In genomic region chr1:40693425-40693824, GRCh38 we compare ENCODE assay signal across 12 cellular contexts. TPM values are rescaled to one million over a fixed set of nuclear protein-coding genes. Genes with fewer than 3 reads are reported as not detected.
DNase-seq lines count a peak whose midpoint lies in the region; ATAC-seq, FAIRE-seq and TF ChIP-seq lines count a peak whose summit lies in the region.
"Had no signal": no experiment of that assay in that cellular context is flagged by ENCODE, and none has a peak within 500 bp of the region (broad histone marks: within the 10 kb centered on the region; RNA-seq: fewer than 3 reads in every experiment).

No MANE protein-coding gene starts in this region.

- no peaks in the 10 kb centered on the region for H3K9me3 Mint-ChIP-seq in CD4-positive, alpha-beta T cell
- H3K9me3 Mint-ChIP-seq in natural killer cell: no peaks in the 10 kb centered on the region

- H3K9me3 ChIP-seq in CD4-positive, alpha-beta T cell (ENCODE audit: control insufficient read depth, low read length): no peaks in the 10 kb centered on the region
- no peaks in the 10 kb centered on the region for H3K9me3 ChIP-seq in Karpas-422 (ENCODE audit: low read length)
- H3K9me3 ChIP-seq in K562 (replicated peaks; ENCODE audit: control insufficient read depth, insufficient read depth, low read depth, low read length): no peaks in the 10 kb centered on the region
- H3K9me3 ChIP-seq: testis had no signal

- 36% methylated on average over 1 of the region's 1 CpG for WGBS in K562 (ENCODE audit: insufficient coverage, low coverage, missing lambda C conversion rate)

- peaks cover 6% of the 10 kb centered on the region for H3K9me1 ChIP-seq in K562 (ENCODE audit: control insufficient read depth, insufficient read depth, low read length)

- CTCF ChIA-PET in CD4-positive, alpha-beta T cell (lab: Charles Lee): interaction anchor here (0.9 to 3.4 kb wide), 3 partner anchors 15 to 80 kb away, joined by 3 to 9 read pairs (median 6); no protein-coding TSS in a partner anchor
- CTCF ChIA-PET in K562 (lab: Yijun Ruan, JAX; ENCODE audit: low intra/inter-chr PET ratio): no interaction called here

- H3K4me3 Mint-ChIP-seq in CD4-positive, alpha-beta T cell: peak overlapping the region; percentile 91
- H3K4me3 Mint-ChIP-seq in natural killer cell: peak overlapping the region; percentile 55

- no peak for DNase-seq in CD4-positive, alpha-beta T cell
- no peak for DNase-seq in Karpas-422
- DNase-seq in K562 (ENCODE audit: extremely low read depth in 1 of 4, low spot score in 3 of 4): no peak
- no peak for DNase-seq in natural killer cell
- DNase-seq in RCC 7860 (ENCODE audit: low spot score): no peak
- DNase-seq in effector CD4-positive, alpha-beta T cell: no peak
- DNase-seq in activated CD4-positive, CD25-positive, alpha-beta regulatory T cell treated with anti-CD3 and anti-CD28 coated beads, Interleukin-2, amount 50 U/mL, for 72 hours: no peak
- DNase-seq: caudate nucleus, DMS79, NCI-H524 treated with DMSO at 0.1 percent for 48 hours, testis had no signal

- no peaks in the 10 kb centered on the region for H3K9me2 ChIP-seq in Karpas-422 (replicated peaks; ENCODE audit: insufficient read depth, low read length)

- H3K4me1 ChIP-seq in Karpas-422 (ENCODE audit: low read length) (peaks cover 78% of the 10 kb centered on the region), K562 (replicated peaks in 1 of 2; ENCODE audit: control insufficient read depth in 2 of 2, insufficient read depth in 2 of 2, low read length in 2 of 2) (peaks cover 8 to 36% of the 10 kb centered on the region in 2 experiments)

- TF ChIP-seq POLR2A in K562 (conservative IDR thresholded peaks at IDR 0.05): no peak

- POLR2A ChIA-PET in CD4-positive, alpha-beta T cell (lab: Charles Lee): interaction anchor here (1.0 to 8.4 kb wide), 3 partner anchors 14 to 654 kb away, joined by 3 to 174 read pairs (median 96); partner anchors contain the start of gene CITED4
- POLR2A ChIA-PET in K562 (lab: Yijun Ruan, JAX): interaction anchor here (0.6 to 11.9 kb wide), 9 partner anchors 11 to 286 kb away, joined by 3 to 212 read pairs (median 3); partner anchors contain the start of gene CTPS1

- FAIRE-seq in K562 (lab: Jason Lieb, UNC) (no peak), RCC 7860 (lab: Jason Lieb, UNC) (no peak)

- H3K4me3 ChIP-seq in Karpas-422 (ENCODE audit: low read length) (peak overlapping the region; percentile 93), K562 (peak overlapping the region; percentile 76; the same call in 1 of the 2 replicates)

- ATAC-seq in CD4-positive, alpha-beta T cell (ENCODE audit: poor library complexity): no peak
- ATAC-seq in K562: no peak
- ATAC-seq in natural killer cell: no peak
- ATAC-seq in GM21381 (IDR thresholded peaks at IDR 0.05; ENCODE audit: unreplicated experiment): no peak

- no peaks in the 10 kb centered on the region for H3K27me3 ChIP-seq in CD4-positive, alpha-beta T cell (ENCODE audit: control insufficient read depth, insufficient read depth, low read length)
- H3K27me3 ChIP-seq in Karpas-422 (ENCODE audit: low read length) (no peaks in the 10 kb centered on the region), K562 (ENCODE audit: control insufficient read depth in 2 of 2, insufficient read depth in 2 of 2, low read length in 2 of 2) (no peaks in the 10 kb centered on the region)
- H3K27me3 ChIP-seq: testis had no signal

- BruUV-seq in K562 (replicated peaks; lab: Mats Ljungman, UMichigan): no TSS peak

- no peaks in the 10 kb centered on the region for H3K27me3 Mint-ChIP-seq in CD4-positive, alpha-beta T cell
- H3K27me3 Mint-ChIP-seq in natural killer cell (ENCODE audit: low read depth in 2 of 2): no peaks in the 10 kb centered on the region

- H3K4me1 Mint-ChIP-seq in CD4-positive, alpha-beta T cell (ENCODE audit: low read depth): peaks cover 83% of the 10 kb centered on the region
- peaks cover 67 to 70% of the 10 kb centered on the region in 2 donors for H3K4me1 Mint-ChIP-seq in natural killer cell

- no peak overlapping the region for H3K27ac ChIP-seq in CD4-positive, alpha-beta T cell (ENCODE audit: low read depth, low read length)
- peak overlapping the region; percentile 94 for H3K27ac ChIP-seq in Karpas-422 (ENCODE audit: low read length)
- peak overlapping the region; percentile 100; the same call in 2 of the 3 replicates for H3K27ac ChIP-seq in K562 (ENCODE audit: extremely low read depth, low read depth, low read length)

- H3K79me2 ChIP-seq in Karpas-422 (ENCODE audit: low read length) (peaks cover 92% of the 10 kb centered on the region), K562 (ENCODE audit: control insufficient read depth, insufficient read depth, low read length) (peaks cover 95% of the 10 kb centered on the region)

- H3K36me3 Mint-ChIP-seq in CD4-positive, alpha-beta T cell (ENCODE audit: low read depth): peaks cover 44% of the 10 kb centered on the region
- H3K36me3 Mint-ChIP-seq in natural killer cell: no peaks in the 10 kb centered on the region

- TF ChIP-seq CTCF in CD4-positive, alpha-beta T cell (IDR thresholded peaks at IDR 0.05): no peak
- no peak for TF ChIP-seq CTCF in K562 (IDR thresholded peaks at IDR 0.05 in 2 of 3, conservative IDR thresholded peaks at IDR 0.05 in 1 of 3; ENCODE audit: insufficient read depth in 2 of 3, low read depth in 1 of 3, low read length in 3 of 3)
- TF ChIP-seq CTCF in natural killer cell (IDR thresholded peaks at IDR 0.05): no peak

- no peak for TF ChIP-seq EP300 in K562 (IDR thresholded peaks at IDR 0.05; ENCODE audit: low read length)

- H3K9ac ChIP-seq in Karpas-422 (ENCODE audit: low read length) (peak overlapping the region; percentile 98), K562 (ENCODE audit: insufficient read depth in 1 of 2, low read depth in 2 of 2, low read length in 2 of 2) (peak overlapping the region in 1 of 2 experiments; percentile 99; a peak in 2 of 4 replicates)

- intact Hi-C loops in CD4-positive, alpha-beta T cell (cut with DNase I, micrococcal nuclease): loop anchor here in 1 of 2 experiments (5.0 to 10.0 kb wide), 4 partner anchors 109 to 649 kb away; partner anchors contain the start of genes CAP1 and SMAP2
- intact Hi-C loops in K562 (cut with micrococcal nuclease): no loop called here
- intact Hi-C loops in natural killer cell (cut with micrococcal nuclease): no loop called here

- H2AFZ ChIP-seq in Karpas-422 (ENCODE audit: low read length): no peak overlapping the region
- H2AFZ ChIP-seq in K562 (ENCODE audit: low read depth, low read length): 0 out of 2 replicates have a peak overlapping the region, but pooled peaks have one; percentile 88

- H3K4me2 ChIP-seq in Karpas-422 (ENCODE audit: low read depth, low read length, poor library complexity, severe bottlenecking): peak overlapping the region; percentile 96
- peak overlapping the region; percentile 100 for H3K4me2 ChIP-seq in K562 (ENCODE audit: insufficient read depth, low read length)

- TF ChIP-seq RAD21 in K562 (CRISPR knock-in tag; conservative IDR thresholded peaks at IDR 0.05 in 1 of 2, IDR thresholded peaks at IDR 0.05 in 1 of 2): no peak

- H3K36me3 ChIP-seq in Karpas-422 (ENCODE audit: insufficient read depth, low read length) (peaks cover 18% of the 10 kb centered on the region; the same call in 1 of the 2 replicates), K562 (ENCODE audit: control insufficient read depth, insufficient read depth, low read length) (peaks cover 18% of the 10 kb centered on the region)

- in situ Hi-C loops in K562 (cut with MboI): no loop called here

- peak overlapping the region; percentile 92 for H3K27ac Mint-ChIP-seq in CD4-positive, alpha-beta T cell
- peak overlapping the region; percentile 96 to 98 for H3K27ac Mint-ChIP-seq in natural killer cell

- H4K20me1 ChIP-seq in Karpas-422 (ENCODE audit: insufficient read depth, low read depth, low read length) (peaks cover 26% of the 10 kb centered on the region; the same call in 1 of the 2 replicates), K562 (replicated peaks; ENCODE audit: control insufficient read depth, insufficient read depth, low read length) (no peaks in the 10 kb centered on the region)

RNA-seq across cellular contexts. Expression of gene NFYC, which starts 1.9 kb away (rescaled TPM):
- total RNA-seq in CD4-positive, alpha-beta T cell: 10 to 100 TPM; 28.6 to 35.2 TPM
- total RNA-seq in Karpas-422 (2014; rRNA removed; shearing (Covaris generic); ENCODE audit: low replicate concordance): 52.4 and 62.6 TPM in 2 replicates
- total RNA-seq in K562 (2011; cell fraction: chromatin; rRNA removed; ENCODE audit: low replicate concordance): 51.1 and 58.3 TPM in 2 replicates
- 43.8 and 43.9 TPM in 2 replicates for total RNA-seq in K562 (2011; cell fraction: nucleolus; rRNA removed)
- total RNA-seq in K562 (2011; cell fraction: nucleoplasm; rRNA removed): 49.1 and 60.1 TPM in 2 replicates
- total RNA-seq in K562 (2014; rRNA removed): 41.1 and 44.2 TPM in 2 replicates
- 22.7 and 26.4 TPM in 2 replicates for total RNA-seq in K562 (2014; rRNA removed; fragmentation: Illumina TruSeq; extraction: Trizol)
- total RNA-seq in K562 (2015; rRNA removed; fragmentation: Illumina TruSeq; extraction: Trizol): 31.2 and 31.4 TPM in 2 replicates
- 53.9 and 59.8 TPM in 2 replicates for total RNA-seq in K562 (2021)
- polyA plus RNA-seq in K562 (2011; rRNA removed): 47.2 and 65.6 TPM in 2 replicates
- polyA plus RNA-seq in K562 (2011; cell fraction: cytosol; rRNA removed): 78.9 and 120 TPM in 2 replicates
- polyA plus RNA-seq in K562 (2011; cell fraction: nucleus; rRNA removed): 72.3 and 83.1 TPM in 2 replicates
- polyA plus RNA-seq in K562 (2012): 52.9 and 79.3 TPM in 2 replicates
- 56.2 and 65.1 TPM in 2 replicates for polyA plus RNA-seq in K562 (2014; fragmentation: Illumina TruSeq; extraction: Trizol)
- polyA plus RNA-seq in K562 (2014; fragmentation: Nextera tagmentation; extraction: Ambion mirVana): 1 to 10 TPM; 4.8 to 7.2 TPM
- 51.3 and 57.7 TPM in 2 replicates for polyA plus RNA-seq in K562 (2014; rRNA removed)
- 45.7 and 65.0 TPM in 2 replicates for polyA minus RNA-seq in K562 (2011; rRNA and poly(A)+ RNA removed)
- 38.9 and 49.7 TPM in 2 replicates for polyA minus RNA-seq in K562 (2011; cell fraction: cytosol; rRNA and poly(A)+ RNA removed)
- polyA minus RNA-seq in K562 (2011; cell fraction: nucleus; rRNA and poly(A)+ RNA removed): 34.9 and 50.8 TPM in 2 replicates
- 10 to 100 TPM; 38.7 to 60.4 (median 48.5) TPM for total RNA-seq in natural killer cell

RNA-seq across cellular contexts. Expression of gene RIMS3, which starts 27.9 kb away (rescaled TPM):
- 1 to 10 TPM in 1 of 2 experiments, under 1 TPM in 1; 0.99 to 1.1 TPM for total RNA-seq in CD4-positive, alpha-beta T cell
- 4.2 and 5.5 TPM in 2 replicates for total RNA-seq in Karpas-422 (2014; rRNA removed; shearing (Covaris generic); ENCODE audit: low replicate concordance)
- 0.76 and 1.4 TPM in 2 replicates for total RNA-seq in K562 (2011; cell fraction: chromatin; rRNA removed; ENCODE audit: low replicate concordance)
- 0.66 and 0.67 TPM in 2 replicates for total RNA-seq in K562 (2011; cell fraction: nucleolus; rRNA removed)
- 0.73 and 0.76 TPM in 2 replicates for total RNA-seq in K562 (2011; cell fraction: nucleoplasm; rRNA removed)
- 0.59 and 0.82 TPM in 2 replicates for total RNA-seq in K562 (2014; rRNA removed)
- total RNA-seq in K562 (2014; rRNA removed; fragmentation: Illumina TruSeq; extraction: Trizol): 0.69 and 0.77 TPM in 2 replicates
- total RNA-seq in K562 (2015; rRNA removed; fragmentation: Illumina TruSeq; extraction: Trizol): 0.38 and 0.47 TPM in 2 replicates
- total RNA-seq in K562 (2021): 1.2 and 1.3 TPM in 2 replicates
- 0.78 and 1.2 TPM in 2 replicates for polyA plus RNA-seq in K562 (2011; rRNA removed)
- polyA plus RNA-seq in K562 (2011; cell fraction: cytosol; rRNA removed): 0.97 and 1.3 TPM in 2 replicates
- polyA plus RNA-seq in K562 (2011; cell fraction: nucleus; rRNA removed): 1.9 and 2.7 TPM in 2 replicates
- polyA plus RNA-seq in K562 (2012): 0.66 and 1.9 TPM in 2 replicates
- polyA plus RNA-seq in K562 (2014; fragmentation: Illumina TruSeq; extraction: Trizol): 0.71 and 0.75 TPM in 2 replicates
- under 1 TPM; 0.06 to 0.15 TPM for polyA plus RNA-seq in K562 (2014; fragmentation: Nextera tagmentation; extraction: Ambion mirVana)
- polyA plus RNA-seq in K562 (2014; rRNA removed): 0.43 and 0.45 TPM in 2 replicates
- 1.2 and 1.3 TPM in 2 replicates for polyA minus RNA-seq in K562 (2011; rRNA and poly(A)+ RNA removed)
- polyA minus RNA-seq in K562 (2011; cell fraction: cytosol; rRNA and poly(A)+ RNA removed): 0.73 and 1.1 TPM in 2 replicates
- polyA minus RNA-seq in K562 (2011; cell fraction: nucleus; rRNA and poly(A)+ RNA removed): 0.40 and 0.56 TPM in 2 replicates
- total RNA-seq in natural killer cell: 1 to 10 TPM in 2 of 3 donors, under 1 TPM in 1; 0.56 to 2.1 (median 1.1) TPM
